In the genomic region with DNA sequence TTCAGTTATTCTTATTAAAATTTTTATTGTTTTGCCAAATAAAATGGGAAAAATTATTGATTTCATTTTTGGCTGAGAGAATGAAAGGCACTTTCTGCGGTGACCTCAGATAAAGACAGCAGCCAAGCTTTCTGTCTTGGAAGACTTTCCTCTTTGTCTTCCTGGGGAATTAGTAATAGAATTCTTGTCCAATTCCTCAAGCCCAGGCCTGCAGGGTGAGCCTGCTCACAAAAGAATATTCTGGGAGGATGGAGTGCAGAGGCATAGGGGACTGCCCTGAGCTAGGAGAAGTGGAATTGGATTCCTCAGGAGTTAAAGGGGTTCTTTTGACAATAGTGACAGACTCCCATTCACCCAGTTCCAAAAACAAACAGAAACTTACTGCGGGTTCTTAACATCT, we compare ENCODE assay signal across 1 cellular context.
TF ChIP-seq lines count a peak whose summit lies in the region.

No MANE protein-coding gene starts in this region.

TF ChIP-seq in GM23338, 12 proteins besides CTCF, POLR2A, EP300 and RAD21:
- TF ChIP-seq, protein P1, sequence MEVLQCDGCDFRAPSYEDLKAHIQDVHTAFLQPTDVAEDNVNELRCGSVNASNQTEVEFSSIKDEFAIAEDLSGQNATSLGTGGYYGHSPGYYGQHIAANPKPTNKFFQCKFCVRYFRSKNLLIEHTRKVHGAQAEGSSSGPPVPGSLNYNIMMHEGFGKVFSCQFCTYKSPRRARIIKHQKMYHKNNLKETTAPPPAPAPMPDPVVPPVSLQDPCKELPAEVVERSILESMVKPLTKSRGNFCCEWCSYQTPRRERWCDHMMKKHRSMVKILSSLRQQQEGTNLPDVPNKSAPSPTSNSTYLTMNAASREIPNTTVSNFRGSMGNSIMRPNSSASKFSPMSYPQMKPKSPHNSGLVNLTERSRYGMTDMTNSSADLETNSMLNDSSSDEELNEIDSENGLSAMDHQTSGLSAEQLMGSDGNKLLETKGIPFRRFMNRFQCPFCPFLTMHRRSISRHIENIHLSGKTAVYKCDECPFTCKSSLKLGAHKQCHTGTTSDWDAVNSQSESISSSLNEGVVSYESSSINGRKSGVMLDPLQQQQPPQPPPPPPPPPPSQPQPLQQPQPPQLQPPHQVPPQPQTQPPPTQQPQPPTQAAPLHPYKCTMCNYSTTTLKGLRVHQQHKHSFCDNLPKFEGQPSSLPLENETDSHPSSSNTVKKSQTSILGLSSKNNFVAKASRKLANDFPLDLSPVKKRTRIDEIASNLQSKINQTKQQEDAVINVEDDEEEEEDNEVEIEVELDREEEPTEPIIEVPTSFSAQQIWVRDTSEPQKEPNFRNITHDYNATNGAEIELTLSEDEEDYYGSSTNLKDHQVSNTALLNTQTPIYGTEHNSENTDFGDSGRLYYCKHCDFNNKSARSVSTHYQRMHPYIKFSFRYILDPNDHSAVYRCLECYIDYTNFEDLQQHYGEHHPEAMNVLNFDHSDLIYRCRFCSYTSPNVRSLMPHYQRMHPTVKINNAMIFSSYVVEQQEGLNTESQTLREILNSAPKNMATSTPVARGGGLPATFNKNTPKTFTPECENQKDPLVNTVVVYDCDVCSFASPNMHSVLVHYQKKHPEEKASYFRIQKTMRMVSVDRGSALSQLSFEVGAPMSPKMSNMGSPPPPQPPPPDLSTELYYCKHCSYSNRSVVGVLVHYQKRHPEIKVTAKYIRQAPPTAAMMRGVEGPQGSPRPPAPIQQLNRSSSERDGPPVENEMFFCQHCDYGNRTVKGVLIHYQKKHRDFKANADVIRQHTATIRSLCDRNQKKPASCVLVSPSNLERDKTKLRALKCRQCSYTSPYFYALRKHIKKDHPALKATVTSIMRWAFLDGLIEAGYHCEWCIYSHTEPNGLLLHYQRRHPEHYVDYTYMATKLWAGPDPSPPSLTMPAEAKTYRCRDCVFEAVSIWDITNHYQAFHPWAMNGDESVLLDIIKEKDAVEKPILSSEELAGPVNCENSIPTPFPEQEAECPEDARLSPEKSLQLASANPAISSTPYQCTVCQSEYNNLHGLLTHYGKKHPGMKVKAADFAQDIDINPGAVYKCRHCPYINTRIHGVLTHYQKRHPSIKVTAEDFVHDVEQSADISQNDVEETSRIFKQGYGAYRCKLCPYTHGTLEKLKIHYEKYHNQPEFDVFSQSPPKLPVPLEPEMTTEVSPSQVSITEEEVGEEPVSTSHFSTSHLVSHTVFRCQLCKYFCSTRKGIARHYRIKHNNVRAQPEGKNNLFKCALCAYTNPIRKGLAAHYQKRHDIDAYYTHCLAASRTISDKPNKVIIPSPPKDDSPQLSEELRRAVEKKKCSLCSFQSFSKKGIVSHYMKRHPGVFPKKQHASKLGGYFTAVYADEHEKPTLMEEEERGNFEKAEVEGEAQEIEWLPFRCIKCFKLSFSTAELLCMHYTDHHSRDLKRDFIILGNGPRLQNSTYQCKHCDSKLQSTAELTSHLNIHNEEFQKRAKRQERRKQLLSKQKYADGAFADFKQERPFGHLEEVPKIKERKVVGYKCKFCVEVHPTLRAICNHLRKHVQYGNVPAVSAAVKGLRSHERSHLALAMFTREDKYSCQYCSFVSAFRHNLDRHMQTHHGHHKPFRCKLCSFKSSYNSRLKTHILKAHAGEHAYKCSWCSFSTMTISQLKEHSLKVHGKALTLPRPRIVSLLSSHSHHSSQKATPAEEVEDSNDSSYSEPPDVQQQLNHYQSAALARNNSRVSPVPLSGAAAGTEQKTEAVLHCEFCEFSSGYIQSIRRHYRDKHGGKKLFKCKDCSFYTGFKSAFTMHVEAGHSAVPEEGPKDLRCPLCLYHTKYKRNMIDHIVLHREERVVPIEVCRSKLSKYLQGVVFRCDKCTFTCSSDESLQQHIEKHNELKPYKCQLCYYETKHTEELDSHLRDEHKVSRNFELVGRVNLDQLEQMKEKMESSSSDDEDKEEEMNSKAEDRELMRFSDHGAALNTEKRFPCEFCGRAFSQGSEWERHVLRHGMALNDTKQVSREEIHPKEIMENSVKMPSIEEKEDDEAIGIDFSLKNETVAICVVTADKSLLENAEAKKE (CRISPR knock-in tag; IDR thresholded peaks at IDR 0.05), result no peak
- TF ChIP-seq POLR2AphosphoS5 (IDR thresholded peaks at IDR 0.05; ENCODE audit: low read depth) (no peak), EZH2 (IDR thresholded peaks at IDR 0.05; ENCODE audit: low read depth, unreplicated experiment) (no peak), JUNB (IDR thresholded peaks at IDR 0.05; ENCODE audit: unreplicated experiment) (no peak), EZH2phosphoT487 (IDR thresholded peaks at IDR 0.05; ENCODE audit: unreplicated experiment) (no peak), ZNF331 (CRISPR knock-in tag; IDR thresholded peaks at IDR 0.05; ENCODE audit: low read depth) (no peak), CREB1 (CRISPR knock-in tag; IDR thresholded peaks at IDR 0.05; ENCODE audit: low read depth) (no peak), NANOG (IDR thresholded peaks at IDR 0.05; ENCODE audit: borderline replicate concordance) (no peak), ZNF114 (CRISPR knock-in tag; IDR thresholded peaks at IDR 0.05) (no peak), STAT1 (IDR thresholded peaks at IDR 0.05; ENCODE audit: unreplicated experiment) (no peak)
- TF ChIP-seq, protein P2, sequence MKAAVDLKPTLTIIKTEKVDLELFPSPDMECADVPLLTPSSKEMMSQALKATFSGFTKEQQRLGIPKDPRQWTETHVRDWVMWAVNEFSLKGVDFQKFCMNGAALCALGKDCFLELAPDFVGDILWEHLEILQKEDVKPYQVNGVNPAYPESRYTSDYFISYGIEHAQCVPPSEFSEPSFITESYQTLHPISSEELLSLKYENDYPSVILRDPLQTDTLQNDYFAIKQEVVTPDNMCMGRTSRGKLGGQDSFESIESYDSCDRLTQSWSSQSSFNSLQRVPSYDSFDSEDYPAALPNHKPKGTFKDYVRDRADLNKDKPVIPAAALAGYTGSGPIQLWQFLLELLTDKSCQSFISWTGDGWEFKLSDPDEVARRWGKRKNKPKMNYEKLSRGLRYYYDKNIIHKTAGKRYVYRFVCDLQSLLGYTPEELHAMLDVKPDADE (IDR thresholded peaks at IDR 0.05), result no peak
- TF ChIP-seq, protein P3, sequence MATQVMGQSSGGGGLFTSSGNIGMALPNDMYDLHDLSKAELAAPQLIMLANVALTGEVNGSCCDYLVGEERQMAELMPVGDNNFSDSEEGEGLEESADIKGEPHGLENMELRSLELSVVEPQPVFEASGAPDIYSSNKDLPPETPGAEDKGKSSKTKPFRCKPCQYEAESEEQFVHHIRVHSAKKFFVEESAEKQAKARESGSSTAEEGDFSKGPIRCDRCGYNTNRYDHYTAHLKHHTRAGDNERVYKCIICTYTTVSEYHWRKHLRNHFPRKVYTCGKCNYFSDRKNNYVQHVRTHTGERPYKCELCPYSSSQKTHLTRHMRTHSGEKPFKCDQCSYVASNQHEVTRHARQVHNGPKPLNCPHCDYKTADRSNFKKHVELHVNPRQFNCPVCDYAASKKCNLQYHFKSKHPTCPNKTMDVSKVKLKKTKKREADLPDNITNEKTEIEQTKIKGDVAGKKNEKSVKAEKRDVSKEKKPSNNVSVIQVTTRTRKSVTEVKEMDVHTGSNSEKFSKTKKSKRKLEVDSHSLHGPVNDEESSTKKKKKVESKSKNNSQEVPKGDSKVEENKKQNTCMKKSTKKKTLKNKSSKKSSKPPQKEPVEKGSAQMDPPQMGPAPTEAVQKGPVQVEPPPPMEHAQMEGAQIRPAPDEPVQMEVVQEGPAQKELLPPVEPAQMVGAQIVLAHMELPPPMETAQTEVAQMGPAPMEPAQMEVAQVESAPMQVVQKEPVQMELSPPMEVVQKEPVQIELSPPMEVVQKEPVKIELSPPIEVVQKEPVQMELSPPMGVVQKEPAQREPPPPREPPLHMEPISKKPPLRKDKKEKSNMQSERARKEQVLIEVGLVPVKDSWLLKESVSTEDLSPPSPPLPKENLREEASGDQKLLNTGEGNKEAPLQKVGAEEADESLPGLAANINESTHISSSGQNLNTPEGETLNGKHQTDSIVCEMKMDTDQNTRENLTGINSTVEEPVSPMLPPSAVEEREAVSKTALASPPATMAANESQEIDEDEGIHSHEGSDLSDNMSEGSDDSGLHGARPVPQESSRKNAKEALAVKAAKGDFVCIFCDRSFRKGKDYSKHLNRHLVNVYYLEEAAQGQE (IDR thresholded peaks at IDR 0.05; ENCODE audit: unreplicated experiment), result no peak
